In genomic region chr5:141665995-141666940, GRCh38 we compare ENCODE assay signal across 21 cellular contexts. TPM values are rescaled to one million over a fixed set of nuclear protein-coding genes. Genes with fewer than 3 reads are reported as not detected.
"Had no signal": no experiment of that assay in that cellular context is flagged by ENCODE, and none has a peak within 500 bp of the region (broad histone marks: within the 10 kb centered on the region; RNA-seq: fewer than 3 reads in every experiment).

No MANE protein-coding gene starts in this region.

- H3K27ac ChIP-seq: SJSA1, SK-N-MC had no signal

- H3K27me3 ChIP-seq: SJSA1 had no signal

- H3K9me3 Mint-ChIP-seq: IgD-negative memory B cell had no signal

- H3K27me3 Mint-ChIP-seq: IgD-negative memory B cell had no signal

- DNase-seq: KBM-7, MV-4-11, NCI-H1048, NCI-H1105, NCI-H1417 treated with DMSO at 0.1 percent for 48 hours, NCI-H146, NCI-H1694 treated with DMSO at 0.1 percent for 48 hours, NCI-H1930, NCI-H2081, NCI-H2107, NCI-H2227 treated with DMSO at 0.1 percent for 48 hours, NCI-H524, NCI-H69, NCI-H774, Right ventricle myocardium superior, RPMI8226, SIG-M5 had no signal

- H3K4me3 Mint-ChIP-seq: IgD-negative memory B cell had no signal

- H3K4me3 ChIP-seq: SJSA1, SK-N-MC had no signal

- H3K4me1 ChIP-seq: SJSA1 had no signal

- FAIRE-seq: RCC 7860 had no signal

RNA-seq across cellular contexts. Expression of gene ARAP3, which starts 15.8 kb away (rescaled TPM):
- polyA plus RNA-seq: IgD-negative memory B cell had no signal
